ENCODE assay signal across 8 cellular contexts in the genomic region with DNA sequence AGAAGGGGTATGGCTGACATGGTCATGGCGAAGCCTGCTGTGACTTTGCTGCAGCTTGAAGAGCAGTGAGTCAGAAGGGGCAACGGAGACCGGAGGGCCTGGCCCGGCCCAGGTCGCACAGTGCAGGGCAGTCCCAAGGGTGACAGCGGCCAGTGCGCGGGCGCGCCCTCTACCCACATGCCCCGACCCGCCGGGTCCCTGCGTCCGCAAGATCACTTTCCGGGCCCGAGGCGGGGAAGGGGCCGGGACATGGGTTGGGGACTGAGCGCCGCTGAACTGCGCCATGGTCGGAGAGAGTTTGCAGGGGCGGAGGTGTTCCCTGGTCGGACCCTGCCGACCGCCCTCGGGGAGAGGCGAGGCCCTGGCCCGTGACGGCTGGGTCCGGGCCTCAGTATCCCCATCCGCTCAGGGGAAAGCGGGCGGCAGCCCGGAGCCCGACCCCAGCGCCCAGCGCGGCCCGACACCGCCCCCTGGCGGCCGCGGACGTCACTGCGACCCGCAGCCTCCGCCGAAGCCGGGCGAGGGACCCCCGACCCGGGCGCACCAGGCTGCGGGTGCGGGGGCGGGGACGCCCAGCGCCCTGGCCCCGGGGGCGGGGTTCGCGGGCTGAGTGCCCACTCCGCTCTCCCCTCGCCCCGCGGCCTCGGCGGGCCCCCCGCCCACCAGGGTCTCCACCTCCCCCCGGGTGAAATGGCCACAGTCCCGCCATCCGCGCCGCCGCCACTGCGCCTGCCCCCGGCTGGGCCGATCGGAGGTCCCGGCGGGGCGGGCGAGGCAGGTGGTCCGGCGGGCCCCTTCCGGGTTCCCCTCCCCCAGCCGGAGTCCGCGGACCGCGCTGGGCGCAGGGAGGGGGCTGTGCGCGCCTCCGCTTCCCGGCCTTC. TPM values are rescaled to one million over a fixed set of nuclear protein-coding genes. Genes with fewer than 3 reads are reported as not detected.
A peak's percentile ranks its signal among the peaks of the same experiment; 100 is the strongest.
DNase-seq lines count a peak whose midpoint lies in the region; ATAC-seq and TF ChIP-seq lines count a peak whose summit lies in the region.

No MANE protein-coding gene starts in this region.

- intact Hi-C loops in activated T-helper 2 cell treated with anti-CD3 and anti-CD28 coated beads, Interferon-gamma antibody, Interleukin-2, Interleukin-4, amounts not matched to agents 10 μg/mL and 5 μg/mL and 100 μg/mL, durations not matched to agents 14 hours and 24 hours and 36 hours (cut with micrococcal nuclease): loop anchor here (1.0 to 10.0 kb wide), 4 partner anchors 78 to 432 kb away; a partner anchor contains a TSS
- intact Hi-C loops in upper lobe of right lung (cut with DNase I): loop anchor here (5.0 kb wide), 1 partner anchor 79 kb away; no protein-coding TSS in a partner anchor

- H3K36me3 Mint-ChIP-seq in activated T-helper 2 cell treated with anti-CD3 and anti-CD28 coated beads, Interferon-gamma antibody, Interleukin-2, Interleukin-4, amounts not matched to agents 10 μg/mL and 5 μg/mL and 100 μg/mL, durations not matched to agents 14 hours and 24 hours and 36 hours (ENCODE audit: low read depth): no peaks in the 10 kb centered on the region

- H3K36me3 ChIP-seq in upper lobe of right lung: no peaks in the 10 kb centered on the region

- peaks cover 5% of the 10 kb centered on the region for H3K4me1 ChIP-seq in upper lobe of right lung

- no peaks in the 10 kb centered on the region for H3K27me3 ChIP-seq in upper lobe of right lung

- TF ChIP-seq CTCF in GM12864 (IDR thresholded peaks at IDR 0.05; ENCODE audit: low read depth, low read length, missing control alignments) (peak; percentile 82), HFF-Myc (IDR thresholded peaks at IDR 0.05; ENCODE audit: low read depth, low read length, missing control alignments) (peak; percentile 55), upper lobe of right lung (IDR thresholded peaks at IDR 0.05) (peak; percentile 75)

- DNase-seq in GM12864 (ENCODE audit: low read depth): no peak
- no peak for DNase-seq in HFF-Myc (ENCODE audit: extremely low read depth, low read depth)
- peak; percentile 68 for DNase-seq in OCI-M1 (lab: John Stamatoyannopoulos, UW)
- peak; percentile 54 for DNase-seq in activated T-helper 2 cell treated with anti-CD3 and anti-CD28 coated beads, Interferon-gamma antibody, Interleukin-2, Interleukin-4, amounts not matched to agents 10 μg/mL and 5 μg/mL and 100 μg/mL, durations not matched to agents 14 hours and 24 hours and 36 hours (ENCODE audit: low spot score)
- DNase-seq in foreskin melanocyte: peak; percentile 26
- DNase-seq in nucleus accumbens (lab: John Stamatoyannopoulos, UW): peak in 32 of 56 donors; percentile 13 to 81 (median 46)
- peak; percentile 82 for DNase-seq in upper lobe of right lung

- peak; percentile 90 for ATAC-seq in upper lobe of right lung
- ATAC-seq in HG02870 (IDR thresholded peaks at IDR 0.05; ENCODE audit: unreplicated experiment): no peak

- peak overlapping the region; percentile 80 for H3K4me3 Mint-ChIP-seq in activated T-helper 2 cell treated with anti-CD3 and anti-CD28 coated beads, Interferon-gamma antibody, Interleukin-2, Interleukin-4, amounts not matched to agents 10 μg/mL and 5 μg/mL and 100 μg/mL, durations not matched to agents 14 hours and 24 hours and 36 hours (ENCODE audit: low read depth)

- peak overlapping the region; percentile 43 for H3K27ac Mint-ChIP-seq in activated T-helper 2 cell treated with anti-CD3 and anti-CD28 coated beads, Interferon-gamma antibody, Interleukin-2, Interleukin-4, amounts not matched to agents 10 μg/mL and 5 μg/mL and 100 μg/mL, durations not matched to agents 14 hours and 24 hours and 36 hours

- H3K9me3 ChIP-seq in upper lobe of right lung: no peaks in the 10 kb centered on the region

- peaks cover 6% of the 10 kb centered on the region for H3K27me3 Mint-ChIP-seq in activated T-helper 2 cell treated with anti-CD3 and anti-CD28 coated beads, Interferon-gamma antibody, Interleukin-2, Interleukin-4, amounts not matched to agents 10 μg/mL and 5 μg/mL and 100 μg/mL, durations not matched to agents 14 hours and 24 hours and 36 hours (ENCODE audit: low read depth)

- H3K4me3 ChIP-seq in GM12864 (ENCODE audit: low read depth, low read length) (peak overlapping the region; percentile 71), HFF-Myc (replicated peaks; ENCODE audit: low read depth, low read length) (peak overlapping the region; percentile 46), upper lobe of right lung (peak overlapping the region; percentile 64)

- peak overlapping the region; percentile 51 for H3K27ac ChIP-seq in upper lobe of right lung

- H3K9me3 Mint-ChIP-seq in activated T-helper 2 cell treated with anti-CD3 and anti-CD28 coated beads, Interferon-gamma antibody, Interleukin-2, Interleukin-4, amounts not matched to agents 10 μg/mL and 5 μg/mL and 100 μg/mL, durations not matched to agents 14 hours and 24 hours and 36 hours: no peaks in the 10 kb centered on the region

- peaks cover 3% of the 10 kb centered on the region for H3K4me1 Mint-ChIP-seq in activated T-helper 2 cell treated with anti-CD3 and anti-CD28 coated beads, Interferon-gamma antibody, Interleukin-2, Interleukin-4, amounts not matched to agents 10 μg/mL and 5 μg/mL and 100 μg/mL, durations not matched to agents 14 hours and 24 hours and 36 hours (ENCODE audit: low read depth)

RNA-seq across cellular contexts. Expression of a gene that starts 7.2 kb away (rescaled TPM):
- total RNA-seq in activated T-helper 2 cell treated with anti-CD3 and anti-CD28 coated beads, Interferon-gamma antibody, Interleukin-2, Interleukin-4, amounts not matched to agents 10 μg/mL and 5 μg/mL and 100 μg/mL, durations not matched to agents 14 hours and 24 hours and 36 hours: 16.9 and 17.0 TPM in 2 replicates
- total RNA-seq in upper lobe of right lung: 22.4 TPM

Comparison
In these comparisons a context has a peak if more than half of its experiments do, and no peak if none do; other contexts are left out.
1. DNase-seq: peak in OCI-M1 (single experiment), activated T-helper 2 cell treated with anti-CD3 and anti-CD28 coated beads, Interferon-gamma antibody, Interleukin-2, Interleukin-4, amounts not matched to agents 10 μg/mL and 5 μg/mL and 100 μg/mL, durations not matched to agents 14 hours and 24 hours and 36 hours (single experiment), foreskin melanocyte (single experiment), nucleus accumbens (32 of 56) and upper lobe of right lung (single experiment); none in GM12864 (single experiment) and HFF-Myc (single experiment).
2. Peak in every context shown above with its lines, with median percentiles within 50 percentile points of each other: H3K4me3 ChIP-seq and CTCF ChIP-seq.